In the genomic region with DNA sequence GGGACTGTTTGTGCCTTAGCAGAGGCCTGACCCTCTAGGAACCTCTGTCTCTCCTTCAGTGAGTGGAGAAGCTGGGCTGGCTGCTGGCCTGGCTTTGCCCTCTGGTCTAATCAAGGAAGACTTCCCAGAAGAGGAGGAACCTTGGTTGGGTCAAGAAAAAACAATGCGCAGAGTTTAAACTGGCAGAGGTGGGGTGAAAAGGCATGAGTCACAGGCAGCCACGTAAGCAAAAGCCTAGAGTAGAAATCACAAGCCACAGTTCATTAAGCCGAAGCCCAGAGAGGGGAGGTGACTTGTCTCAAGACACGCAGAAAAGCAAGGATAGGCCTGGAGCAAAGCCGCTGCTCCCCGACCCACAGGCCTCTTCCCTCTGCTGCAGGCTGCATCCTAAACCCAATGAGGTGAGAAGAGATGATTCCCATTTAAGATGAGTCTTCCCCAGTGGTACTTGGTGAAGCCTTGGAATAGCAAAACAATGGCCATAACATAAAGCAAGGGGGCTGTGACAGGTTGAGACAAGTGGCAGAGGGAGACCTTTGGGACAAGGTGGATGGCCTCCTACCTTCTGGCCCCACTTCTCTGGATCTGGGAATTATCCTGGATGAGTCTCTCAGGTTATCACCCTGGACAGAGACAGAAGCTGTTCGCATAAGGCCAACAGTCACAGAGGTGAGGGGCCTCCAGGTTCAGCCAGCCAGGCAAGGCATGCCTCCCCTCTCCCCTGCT, we compare ENCODE assay signal across 17 cellular contexts. TPM values are rescaled to one million over a fixed set of nuclear protein-coding genes. Genes with fewer than 3 reads are reported as not detected.
A peak's percentile ranks its signal among the peaks of the same experiment; 100 is the strongest.
DNase-seq lines count a peak whose midpoint lies in the region; ATAC-seq, FAIRE-seq and TF ChIP-seq lines count a peak whose summit lies in the region.
"Had no signal": no experiment of that assay in that cellular context is flagged by ENCODE, and none has a peak within 500 bp of the region (broad histone marks: within the 10 kb centered on the region; RNA-seq: fewer than 3 reads in every experiment).

No MANE protein-coding gene starts in this region.

- no peak overlapping the region for H3K56ac ChIP-seq in IMR-90 (ENCODE audit: extremely low read depth, insufficient read depth, low read length)

- no peak overlapping the region for H4K8ac ChIP-seq in IMR-90 (ENCODE audit: low read depth in 2 of 2, low read length in 2 of 2)

- no peak overlapping the region for H4K5ac ChIP-seq in IMR-90 (ENCODE audit: low read depth, low read length)

- peak; percentile 94 for DNase-seq in ACHN
- peak; percentile 33 for DNase-seq in IMR-90
- peak; percentile 70 to 90 (median 76) for DNase-seq in K562 (ENCODE audit: extremely low read depth in 1 of 4, low spot score in 3 of 4)
- DNase-seq in kidney epithelial cell (ENCODE audit: low read depth) = peak; percentile 89
- DNase-seq in NCI-H2029 (lab: John Stamatoyannopoulos, UW) = no peak
- DNase-seq in Ammon's horn (ENCODE audit: low spot score) = no peak
- DNase-seq in MM.1S = no peak
- DNase-seq: DMS79 treated with DMSO at 0.1 percent for 48 hours; midbrain; NCI-H1092; NCI-H510A treated with DMSO at 0.1 percent for 48 hours; stimulated activated CD8-positive, alpha-beta memory T cell treated with anti-CD3 and anti-CD28 coated beads, Interleukin-4, amount 100 ng/mL, for 48 hours had no signal

- intact Hi-C loops in IMR-90 (cut with micrococcal nuclease) (no loop called here), K562 (cut with micrococcal nuclease) (loop anchor here (1.0 to 5.0 kb wide), 5 partner anchors 13 to 255 kb away; a partner anchor contains a TSS)

- in situ Hi-C loops in ACHN (cut with HindIII; ENCODE audit: low pct_ligation_motif_present, low pct_unique_long_range_greater_than_20kb, low sequenced_read_pairs) = no loop called here
- in situ Hi-C loops in IMR-90 (cut with MboI; ENCODE audit: low sequenced_read_pairs) = loop anchor here (5.0 to 10.0 kb wide), 2 partner anchors 240 to 533 kb away; no protein-coding TSS in a partner anchor
- in situ Hi-C loops in K562 (cut with MboI) = loop anchor here (10.0 kb wide), 1 partner anchor 523 kb away; no protein-coding TSS in a partner anchor

- H2BK15ac ChIP-seq in IMR-90 (ENCODE audit: low read depth, low read length) = no peak overlapping the region

- peaks cover 2% of the 10 kb centered on the region; the same call in 1 of the 2 replicates for H3K27me3 ChIP-seq in IMR-90 (ENCODE audit: control insufficient read depth, insufficient read depth, low read length)
- H3K27me3 ChIP-seq in K562 (ENCODE audit: control insufficient read depth in 2 of 2, insufficient read depth in 2 of 2, low read length in 2 of 2) = no peaks in the 10 kb centered on the region
- no peaks in the 10 kb centered on the region for H3K27me3 ChIP-seq in kidney epithelial cell (ENCODE audit: control insufficient read depth, insufficient read depth, low read length)
- H3K27me3 ChIP-seq in MM.1S (replicated peaks; ENCODE audit: insufficient read depth, low read length) = peaks cover 32% of the 10 kb centered on the region; the same call in 1 of the 2 replicates

- H3K27ac ChIP-seq in IMR-90 (ENCODE audit: insufficient read depth, low read length) = no peak overlapping the region
- peak overlapping the region; percentile 91 for H3K27ac ChIP-seq in K562 (ENCODE audit: extremely low read depth, low read depth, low read length)
- no peak overlapping the region for H3K27ac ChIP-seq in MM.1S (ENCODE audit: low read length)

- H3K9ac ChIP-seq in IMR-90 (ENCODE audit: low read depth, low read length) = no peak overlapping the region
- peak overlapping the region; percentile 76 to 84; a peak in 3 of 4 replicates for H3K9ac ChIP-seq in K562 (ENCODE audit: insufficient read depth in 1 of 2, low read depth in 2 of 2, low read length in 2 of 2)
- H3K9ac ChIP-seq in MM.1S (ENCODE audit: low read length) = no peak overlapping the region

- no peaks in the 10 kb centered on the region for H3K9me3 ChIP-seq in IMR-90 (ENCODE audit: control insufficient read depth, insufficient read depth, low read length)
- H3K9me3 ChIP-seq in K562 (replicated peaks; ENCODE audit: control insufficient read depth, insufficient read depth, low read depth, low read length) = no peaks in the 10 kb centered on the region
- no peaks in the 10 kb centered on the region for H3K9me3 ChIP-seq in MM.1S (replicated peaks; ENCODE audit: insufficient read depth, low read length)

- H2BK120ac ChIP-seq in IMR-90 (ENCODE audit: low read depth, low read length) = no peak overlapping the region

- no peak overlapping the region for H3K4ac ChIP-seq in IMR-90 (ENCODE audit: low read depth, low read length)

- TF ChIP-seq RAD21 in IMR-90 (IDR thresholded peaks at IDR 0.05; ENCODE audit: low read length) (no peak), K562 (CRISPR knock-in tag; conservative IDR thresholded peaks at IDR 0.05 in 1 of 2, IDR thresholded peaks at IDR 0.05 in 1 of 2) (no peak)

- H3K9me2 ChIP-seq in MM.1S (replicated peaks; ENCODE audit: insufficient read depth, low read length) = no peaks in the 10 kb centered on the region

- no peak overlapping the region for H4K91ac ChIP-seq in IMR-90 (ENCODE audit: insufficient read depth, low read depth, low read length)

- H3K79me2 ChIP-seq in K562 (ENCODE audit: control insufficient read depth, insufficient read depth, low read length) (peaks cover 8% of the 10 kb centered on the region; the same call in 2 of the 3 replicates), MM.1S (ENCODE audit: low read length) (no peaks in the 10 kb centered on the region)

- H4K20me1 ChIP-seq in IMR-90 (ENCODE audit: insufficient read depth, low read length) (no peaks in the 10 kb centered on the region), K562 (replicated peaks; ENCODE audit: control insufficient read depth, insufficient read depth, low read length) (no peaks in the 10 kb centered on the region), MM.1S (ENCODE audit: insufficient read depth, low read length) (no peaks in the 10 kb centered on the region)

- no peak overlapping the region for H2AK5ac ChIP-seq in IMR-90 (ENCODE audit: low read depth, low read length)

- H2BK20ac ChIP-seq in IMR-90 (ENCODE audit: low read depth, low read length) = no peak overlapping the region

- no peak overlapping the region for H3K23ac ChIP-seq in IMR-90 (ENCODE audit: low read depth, low read length)

- H3K4me3 ChIP-seq in IMR-90 (ENCODE audit: insufficient read depth, low read depth, low read length) = no peak overlapping the region
- H3K4me3 ChIP-seq in K562 = peak overlapping the region; percentile 6; the same call in 1 of the 2 replicates
- H3K4me3 ChIP-seq in kidney epithelial cell (ENCODE audit: low read depth, low read length) = no peak overlapping the region
- H3K4me3 ChIP-seq in MM.1S (ENCODE audit: low read length) = no peak overlapping the region

- no peak overlapping the region for H2AFZ ChIP-seq in IMR-90 (replicated peaks; ENCODE audit: low read length, poor library complexity)
- peak overlapping the region; percentile 41 for H2AFZ ChIP-seq in K562 (ENCODE audit: low read depth, low read length)
- H2AFZ ChIP-seq in MM.1S (ENCODE audit: low read length) = no peak overlapping the region

- H3K18ac ChIP-seq in IMR-90 (ENCODE audit: low read depth, low read length) = no peak overlapping the region

- CTCF ChIA-PET in IMR-90 (lab: Yijun Ruan, JAX) (interaction anchor here (0.6 kb wide), 1 partner anchor 578 kb away, joined by 4 read pairs; no protein-coding TSS in a partner anchor), K562 (lab: Yijun Ruan, JAX; ENCODE audit: low intra/inter-chr PET ratio) (interaction anchor here (3.8 kb wide), 1 partner anchor 80 kb away, joined by 28 read pairs; no protein-coding TSS in a partner anchor)

- no peaks in the 10 kb centered on the region for H3K36me3 ChIP-seq in IMR-90 (ENCODE audit: control insufficient read depth, insufficient read depth, low read length)
- no peaks in the 10 kb centered on the region for H3K36me3 ChIP-seq in K562 (ENCODE audit: control insufficient read depth, insufficient read depth, low read length)
- no peaks in the 10 kb centered on the region for H3K36me3 ChIP-seq in kidney epithelial cell (ENCODE audit: control insufficient read depth, insufficient read depth, low read length)
- H3K36me3 ChIP-seq in MM.1S (replicated peaks; ENCODE audit: insufficient read depth, low read length) = no peaks in the 10 kb centered on the region

- peak; percentile 92 for FAIRE-seq in K562 (lab: Jason Lieb, UNC)

- POLR2A ChIA-PET in IMR-90 (lab: Charles Lee; ENCODE audit: unreplicated experiment) (no interaction called here), K562 (lab: Yijun Ruan, JAX) (interaction anchor here (0.6 to 7.1 kb wide), 11 partner anchors 8 to 254 kb away, joined by 3 to 65 read pairs (median 6); a partner anchor contains a TSS)

- H3K4me2 ChIP-seq in IMR-90 (ENCODE audit: low read depth, low read length) = no peak overlapping the region
- peak overlapping the region; percentile 81 for H3K4me2 ChIP-seq in K562 (ENCODE audit: insufficient read depth, low read length)
- no peak overlapping the region for H3K4me2 ChIP-seq in MM.1S (ENCODE audit: low read depth, low read length)

- TF ChIP-seq EP300 in K562 (IDR thresholded peaks at IDR 0.05; ENCODE audit: low read length) = peak; percentile 69

- dilution Hi-C loops in IMR-90 (cut with HindIII; ENCODE audit: low sequenced_read_pairs, unreplicated experiment) = no loop called here

- TF ChIP-seq CTCF in IMR-90 (conservative IDR thresholded peaks at IDR 0.05; ENCODE audit: low read depth, low read length) = no peak
- TF ChIP-seq CTCF in K562 (IDR thresholded peaks at IDR 0.05 in 2 of 3, conservative IDR thresholded peaks at IDR 0.05 in 1 of 3; ENCODE audit: insufficient read depth in 2 of 3, low read depth in 1 of 3, low read length in 3 of 3) = no peak
- TF ChIP-seq CTCF in kidney epithelial cell (IDR thresholded peaks at IDR 0.05; ENCODE audit: insufficient read depth, low read length, poor library complexity, severe bottlenecking) = no peak
- TF ChIP-seq CTCF in MM.1S (IDR thresholded peaks at IDR 0.05; ENCODE audit: low read length) = no peak

- H3K9me1 ChIP-seq in IMR-90 (ENCODE audit: insufficient read depth, low read length) = no peaks in the 10 kb centered on the region
- H3K9me1 ChIP-seq in K562 (ENCODE audit: control insufficient read depth, insufficient read depth, low read length) = no peaks in the 10 kb centered on the region

- no peaks in the 10 kb centered on the region for H3F3A ChIP-seq in MM.1S (ENCODE audit: insufficient read depth, low read length)

- ATAC-seq in IMR-90 (ENCODE audit: low read depth) (no peak), K562 (peak; percentile 21), GM19467 (IDR thresholded peaks at IDR 0.05; ENCODE audit: unreplicated experiment) (no peak)
- ATAC-seq: activated naive CD4-positive, alpha-beta T cell treated with anti-CD3 and anti-CD28 coated beads, Interleukin-2, amount 50 U/mL, for 72 hours had no signal

- H3K79me1 ChIP-seq in IMR-90 (ENCODE audit: low read depth in 1 of 2, low read length in 2 of 2) = no peaks in the 10 kb centered on the region

- no peak overlapping the region for H2BK5ac ChIP-seq in IMR-90 (ENCODE audit: low read depth, low read length, poor library complexity, severe bottlenecking)

- BruUV-seq in IMR-90 (replicated peaks; lab: Mats Ljungman, UMichigan) (no TSS peak), K562 (replicated peaks; lab: Mats Ljungman, UMichigan) (no TSS peak)

- H2AK9ac ChIP-seq in IMR-90 (replicated peaks; ENCODE audit: low read depth, low read length, poor library complexity) = no peak overlapping the region

- no peak overlapping the region for H3K14ac ChIP-seq in IMR-90 (replicated peaks; ENCODE audit: low read depth, low read length)

- no CpG with 5 or more reads among the region's 7 CpGs for WGBS in IMR-90 (ENCODE audit: extremely low coverage in 2 of 2, insufficient read length in 1 of 2), 2 experiments
- 13% methylated on average over 7 of the region's 7 CpGs for WGBS in K562 (ENCODE audit: insufficient coverage, low coverage, missing lambda C conversion rate)

- TF ChIP-seq POLR2A in IMR-90 (IDR thresholded peaks at IDR 0.05; ENCODE audit: low read depth, low read length) (no peak), K562 (conservative IDR thresholded peaks at IDR 0.05) (no peak)

- H3K4me1 ChIP-seq in IMR-90 (ENCODE audit: control insufficient read depth, insufficient read depth, low read length) (no peaks in the 10 kb centered on the region), K562 (replicated peaks in 1 of 2; ENCODE audit: control insufficient read depth in 2 of 2, insufficient read depth in 2 of 2, low read length in 2 of 2) (peaks cover 46 to 64% of the 10 kb centered on the region in 2 experiments), MM.1S (ENCODE audit: low read length) (no peaks in the 10 kb centered on the region)

RNA-seq across cellular contexts. Expression of a gene that starts 7.7 kb away (rescaled TPM):
- not detected in 2 replicates for total RNA-seq in IMR-90 (2012; rRNA removed)
- polyA plus RNA-seq in IMR-90 (2012; rRNA removed) = not detected in 2 replicates
- not detected in 2 replicates for polyA plus RNA-seq in IMR-90 (2012; cell fraction: cytosol; rRNA removed)
- polyA plus RNA-seq in IMR-90 (2012; cell fraction: nucleus; rRNA removed; ENCODE audit: low replicate concordance) = not detected in 2 replicates
- 0.74 and 1.0 TPM in 2 replicates for total RNA-seq in K562 (2011; cell fraction: chromatin; rRNA removed; ENCODE audit: low replicate concordance)
- total RNA-seq in K562 (2011; cell fraction: nucleolus; rRNA removed) = 0.92 and 1.2 TPM in 2 replicates
- 1.1 and 1.2 TPM in 2 replicates for total RNA-seq in K562 (2011; cell fraction: nucleoplasm; rRNA removed)
- total RNA-seq in K562 (2014; rRNA removed) = 0.33 and 0.59 TPM in 2 replicates
- total RNA-seq in K562 (2014; rRNA removed; fragmentation: Illumina TruSeq; extraction: Trizol) = not detected in 2 replicates
- total RNA-seq in K562 (2015; rRNA removed; fragmentation: Illumina TruSeq; extraction: Trizol) = not detected in 2 replicates
- total RNA-seq in K562 (2021) = 0.33 and 0.49 TPM in 2 replicates
- 0.17 and 0.64 TPM in 2 replicates for polyA plus RNA-seq in K562 (2011; rRNA removed)
- 0.68 and 1.0 TPM in 2 replicates for polyA plus RNA-seq in K562 (2011; cell fraction: cytosol; rRNA removed)
- polyA plus RNA-seq in K562 (2011; cell fraction: nucleus; rRNA removed) = 0.73 and 1.3 TPM in 2 replicates
- polyA plus RNA-seq in K562 (2012) = 0.48 and 0.66 TPM in 2 replicates
- polyA plus RNA-seq in K562 (2014; fragmentation: Illumina TruSeq; extraction: Trizol) = 0.32 and 0.68 TPM in 2 replicates
- polyA plus RNA-seq in K562 (2014; fragmentation: Nextera tagmentation; extraction: Ambion mirVana) = under 1 TPM; 0.45 to 0.55 TPM
- 0.32 and 0.53 TPM in 2 replicates for polyA plus RNA-seq in K562 (2014; rRNA removed)
- polyA minus RNA-seq in K562 (2011; rRNA and poly(A)+ RNA removed) = not detected in 2 replicates
- polyA minus RNA-seq in K562 (2011; cell fraction: cytosol; rRNA and poly(A)+ RNA removed) = not detected in 2 replicates
- not detected in 2 replicates for polyA minus RNA-seq in K562 (2011; cell fraction: nucleus; rRNA and poly(A)+ RNA removed)
- 22.7 and 28.1 TPM in 2 replicates for total RNA-seq in kidney epithelial cell
- total RNA-seq: activated naive CD4-positive, alpha-beta T cell treated with anti-CD3 and anti-CD28 coated beads, Interleukin-2, amount 50 U/mL, for 72 hours; cerebellum; progenitor cell of endocrine pancreas had no signal

RNA-seq across cellular contexts. Expression of a gene that starts 44.9 kb away (rescaled TPM):
- total RNA-seq in IMR-90 (2012; rRNA removed) (not detected in 2 replicates), K562 (2014; rRNA removed) (not detected in 2 replicates), K562 (2014; rRNA removed; fragmentation: Illumina TruSeq; extraction: Trizol) (not detected in 2 replicates), K562 (2015; rRNA removed; fragmentation: Illumina TruSeq; extraction: Trizol) (not detected in 2 replicates), K562 (2021) (0.07 TPM in 1 of 2 replicates, not detected in the other), kidney epithelial cell (not detected in 2 replicates)
- polyA plus RNA-seq in IMR-90 (2012; rRNA removed) (not detected in 2 replicates), K562 (2011; rRNA removed) (not detected in 2 replicates), K562 (2014; fragmentation: Illumina TruSeq; extraction: Trizol) (not detected in 2 replicates), K562 (2014; fragmentation: Nextera tagmentation; extraction: Ambion mirVana) (not detected), K562 (2014; rRNA removed) (not detected in 2 replicates)
- polyA plus RNA-seq in IMR-90 (2012; cell fraction: cytosol; rRNA removed) = not detected in 2 replicates
- not detected in 2 replicates for polyA plus RNA-seq in IMR-90 (2012; cell fraction: nucleus; rRNA removed; ENCODE audit: low replicate concordance)
- not detected in 2 replicates for total RNA-seq in K562 (2011; cell fraction: chromatin; rRNA removed; ENCODE audit: low replicate concordance)
- not detected in 2 replicates for total RNA-seq in K562 (2011; cell fraction: nucleolus; rRNA removed)
- not detected in 2 replicates for total RNA-seq in K562 (2011; cell fraction: nucleoplasm; rRNA removed)
- not detected in 2 replicates for polyA plus RNA-seq in K562 (2011; cell fraction: cytosol; rRNA removed)
- not detected in 2 replicates for polyA plus RNA-seq in K562 (2011; cell fraction: nucleus; rRNA removed)
- polyA plus RNA-seq in K562 (2012) = 0.04 TPM in 1 of 2 replicates, not detected in the other
- not detected in 2 replicates for polyA minus RNA-seq in K562 (2011; rRNA and poly(A)+ RNA removed)
- not detected in 2 replicates for polyA minus RNA-seq in K562 (2011; cell fraction: cytosol; rRNA and poly(A)+ RNA removed)
- not detected in 2 replicates for polyA minus RNA-seq in K562 (2011; cell fraction: nucleus; rRNA and poly(A)+ RNA removed)
- total RNA-seq: activated naive CD4-positive, alpha-beta T cell treated with anti-CD3 and anti-CD28 coated beads, Interleukin-2, amount 50 U/mL, for 72 hours; fibroblast of villous mesenchyme; progenitor cell of endocrine pancreas had no signal

RNA-seq across cellular contexts. Expression of a gene that starts 49.9 kb away (rescaled TPM):
- total RNA-seq in IMR-90 (2012; rRNA removed) = not detected in 2 replicates
- not detected in 2 replicates for polyA plus RNA-seq in IMR-90 (2012; rRNA removed)
- not detected in 2 replicates for polyA plus RNA-seq in IMR-90 (2012; cell fraction: cytosol; rRNA removed)
- polyA plus RNA-seq in IMR-90 (2012; cell fraction: nucleus; rRNA removed; ENCODE audit: low replicate concordance) = not detected in 2 replicates
- total RNA-seq in K562 (2011; cell fraction: chromatin; rRNA removed; ENCODE audit: low replicate concordance) = 80.8 and 102 TPM in 2 replicates
- 96.7 and 104 TPM in 2 replicates for total RNA-seq in K562 (2011; cell fraction: nucleolus; rRNA removed)
- 105 and 124 TPM in 2 replicates for total RNA-seq in K562 (2011; cell fraction: nucleoplasm; rRNA removed)
- 59.7 and 103 TPM in 2 replicates for total RNA-seq in K562 (2014; rRNA removed)
- 67.6 and 79.8 TPM in 2 replicates for total RNA-seq in K562 (2014; rRNA removed; fragmentation: Illumina TruSeq; extraction: Trizol)
- 63.5 and 68.1 TPM in 2 replicates for total RNA-seq in K562 (2015; rRNA removed; fragmentation: Illumina TruSeq; extraction: Trizol)
- 76.5 and 81.3 TPM in 2 replicates for total RNA-seq in K562 (2021)
- 51.1 and 53.3 TPM in 2 replicates for polyA plus RNA-seq in K562 (2011; rRNA removed)
- polyA plus RNA-seq in K562 (2011; cell fraction: cytosol; rRNA removed) = 34.3 and 44.4 TPM in 2 replicates
- polyA plus RNA-seq in K562 (2011; cell fraction: nucleus; rRNA removed) = 78.7 and 92.4 TPM in 2 replicates
- polyA plus RNA-seq in K562 (2012) = 53.0 and 55.6 TPM in 2 replicates
- polyA plus RNA-seq in K562 (2014; fragmentation: Illumina TruSeq; extraction: Trizol) = 72.3 and 106 TPM in 2 replicates
- polyA plus RNA-seq in K562 (2014; fragmentation: Nextera tagmentation; extraction: Ambion mirVana) = 10 to 100 TPM; 18.5 to 22.9 TPM
- polyA plus RNA-seq in K562 (2014; rRNA removed) = 42.7 and 49.5 TPM in 2 replicates
- polyA minus RNA-seq in K562 (2011; rRNA and poly(A)+ RNA removed) = 55.7 and 60.3 TPM in 2 replicates
- polyA minus RNA-seq in K562 (2011; cell fraction: cytosol; rRNA and poly(A)+ RNA removed) = 37.3 and 64.4 TPM in 2 replicates
- polyA minus RNA-seq in K562 (2011; cell fraction: nucleus; rRNA and poly(A)+ RNA removed) = 55.6 and 91.2 TPM in 2 replicates
- total RNA-seq in kidney epithelial cell = 0.71 and 0.75 TPM in 2 replicates
- total RNA-seq: fibroblast of villous mesenchyme, progenitor cell of endocrine pancreas had no signal

Comparison
In these comparisons a context has a peak if more than half of its experiments do, and no peak if none do; other contexts are left out.
1. DNase-seq: peak in ACHN (single experiment), IMR-90 (single experiment), K562 (4 of 4) and kidney epithelial cell (single experiment); none in NCI-H2029 (single experiment), Ammon's horn (single experiment) and MM.1S (single experiment).
2. H3K9ac ChIP-seq: peak in K562 (2 of 2); none in IMR-90 (single experiment) and MM.1S (single experiment).
3. RNA of a gene that starts 7.7 kb away (total RNA-seq): 22.7 to 28.1 TPM in kidney epithelial cell; 0.33 to 1.2 TPM in K562 and not detected in IMR-90; every median in the first group is over 10 times any median in the second.
4. RNA of a gene that starts 49.9 kb away (total RNA-seq): 59.7 to 124 TPM in K562; 0.71 to 0.75 TPM in kidney epithelial cell and not detected in IMR-90; every median in the first group is over 10 times any median in the second.